ENCODE assay signal across 1 cellular context in genomic region chr19:44093931-44094765, GRCh38.
TF ChIP-seq lines count a peak whose summit lies in the region.

Gene ZNF224, plus strand, starts transcription at chr19:44094361. Its CDS starts 3,513 bp downstream, at chr19:44097874.

TF ChIP-seq in HepG2, 621 proteins besides CTCF, POLR2A, EP300 and RAD21 (continued from another document and continues in another):
- TF ChIP-seq ADNP (CRISPR knock-in tag; IDR thresholded peaks at IDR 0.05) = no peak
- TF ChIP-seq PHF21A (CRISPR knock-in tag; IDR thresholded peaks at IDR 0.05) = no peak
- peak; percentile 93 for TF ChIP-seq GABPB1 (CRISPR knock-in tag; IDR thresholded peaks at IDR 0.05)
- TF ChIP-seq ZFP91 (CRISPR knock-in tag; IDR thresholded peaks at IDR 0.05; ENCODE audit: borderline replicate concordance) = peak; percentile 56; the same call in 1 of the 2 replicates
- TF ChIP-seq RFX1 (IDR thresholded peaks at IDR 0.05) = no peak
- TF ChIP-seq CHD2 (IDR thresholded peaks at IDR 0.05; ENCODE audit: low read depth, low read length) = peak; percentile 78
- no peak for TF ChIP-seq ATRX (CRISPR knock-in tag; IDR thresholded peaks at IDR 0.05; ENCODE audit: borderline replicate concordance)
- no peak for TF ChIP-seq ATF7 (IDR thresholded peaks at IDR 0.05)
- no peak for TF ChIP-seq ATF7 (CRISPR knock-in tag; IDR thresholded peaks at IDR 0.05)
- TF ChIP-seq TEF (CRISPR knock-in tag; IDR thresholded peaks at IDR 0.05) = 0 out of 2 replicates have a peak, but pooled peaks have one; percentile 29
- TF ChIP-seq GZF1 (CRISPR knock-in tag; IDR thresholded peaks at IDR 0.05) = no peak
- no peak for TF ChIP-seq FOXO4 (CRISPR knock-in tag; conservative IDR thresholded peaks at IDR 0.05)
- TF ChIP-seq ZHX2 (IDR thresholded peaks at IDR 0.05; ENCODE audit: low read depth) = no peak
- peak; percentile 36; the same call in 1 of the 2 replicates for TF ChIP-seq ZHX2 (CRISPR knock-in tag; IDR thresholded peaks at IDR 0.05; ENCODE audit: borderline replicate concordance)
- peak; percentile 26; the same call in 1 of the 2 replicates for TF ChIP-seq ZNF350 (CRISPR knock-in tag; IDR thresholded peaks at IDR 0.05; ENCODE audit: borderline replicate concordance, low read depth)
- peak; percentile 66; the same call in 1 of the 2 replicates for TF ChIP-seq ZMAT3 (CRISPR knock-in tag; conservative IDR thresholded peaks at IDR 0.05)
- TF ChIP-seq FOXA3 (CRISPR knock-in tag; IDR thresholded peaks at IDR 0.05) = peak; percentile 45
- TF ChIP-seq ZFYVE20 (CRISPR knock-in tag; IDR thresholded peaks at IDR 0.05; ENCODE audit: borderline replicate concordance, low read depth) = no peak
- no peak for TF ChIP-seq ZNF513 (CRISPR knock-in tag; conservative IDR thresholded peaks at IDR 0.05)
- no peak for TF ChIP-seq ATAD3A (CRISPR knock-in tag; IDR thresholded peaks at IDR 0.05)
- peak; percentile 83 for TF ChIP-seq KMT2B (CRISPR knock-in tag; IDR thresholded peaks at IDR 0.05)
- no peak; a peak in 2 of 4 replicates for TF ChIP-seq HMGXB4 (CRISPR knock-in tag; IDR thresholded peaks at IDR 0.05; ENCODE audit: borderline replicate concordance in 1 of 2, low read depth in 1 of 2)
- peak; percentile 63 for TF ChIP-seq RBM39 (IDR thresholded peaks at IDR 0.05; ENCODE audit: low read depth, low read length, poor library complexity, severe bottlenecking)
- TF ChIP-seq GMEB1 (CRISPR knock-in tag; IDR thresholded peaks at IDR 0.05; ENCODE audit: borderline replicate concordance) = peak; percentile 81; the same call in 1 of the 2 replicates
- TF ChIP-seq SIX4 (CRISPR knock-in tag; IDR thresholded peaks at IDR 0.05) = no peak
- TF ChIP-seq ISL2 (CRISPR knock-in tag; IDR thresholded peaks at IDR 0.05) = peak; percentile 28; the same call in 1 of the 2 replicates
- TF ChIP-seq REST (IDR thresholded peaks at IDR 0.05; ENCODE audit: borderline replicate concordance in 1 of 2, low read depth in 1 of 2, low read length in 2 of 2) = 0 out of 4 replicates have a peak, but pooled peaks of 1 of the 2 experiments have one; percentile 27
- no peak for TF ChIP-seq PLSCR1 (CRISPR knock-in tag; IDR thresholded peaks at IDR 0.05; ENCODE audit: borderline replicate concordance)
- TF ChIP-seq ZNF761 (CRISPR knock-in tag; conservative IDR thresholded peaks at IDR 0.05) = 0 out of 2 replicates have a peak, but pooled peaks have one; percentile 33
- no peak for TF ChIP-seq ZBTB21 (CRISPR knock-in tag; IDR thresholded peaks at IDR 0.05)
- 0 out of 2 replicates have a peak, but pooled peaks have one; percentile 13 for TF ChIP-seq CCDC6 (CRISPR knock-in tag; IDR thresholded peaks at IDR 0.05)
- no peak for TF ChIP-seq ZKSCAN1 (IDR thresholded peaks at IDR 0.05; ENCODE audit: low read length)
- TF ChIP-seq SATB2 (CRISPR knock-in tag; IDR thresholded peaks at IDR 0.05) = no peak
- peak; percentile 79 for TF ChIP-seq PHF20 (CRISPR knock-in tag; IDR thresholded peaks at IDR 0.05)
- TF ChIP-seq HOXA7 (CRISPR knock-in tag; IDR thresholded peaks at IDR 0.05) = no peak
- TF ChIP-seq ZGPAT (CRISPR knock-in tag; IDR thresholded peaks at IDR 0.05) = 0 out of 2 replicates have a peak, but pooled peaks have one; percentile 16
- no peak for TF ChIP-seq ZNF138 (CRISPR knock-in tag; IDR thresholded peaks at IDR 0.05; ENCODE audit: low read depth)
- TF ChIP-seq CBX2 (IDR thresholded peaks at IDR 0.05; ENCODE audit: low read depth, low read length) = no peak
- TF ChIP-seq CBX2 (CRISPR knock-in tag; IDR thresholded peaks at IDR 0.05; ENCODE audit: low read depth) = no peak
